8 cellular contexts compared by ENCODE assay signal in genomic region chr4:56387023-56388001, GRCh38. TPM values are rescaled to one million over a fixed set of nuclear protein-coding genes. Genes with fewer than 3 reads are reported as not detected.
DNase-seq lines count a peak whose midpoint lies in the region; ATAC-seq and TF ChIP-seq lines count a peak whose summit lies in the region.

Gene AASDH, minus strand, starts transcription at chr4:56387491. Its CDS starts 3,192 bp downstream, at chr4:56384299.

- H3K9ac ChIP-seq in DND-41 (ENCODE audit: low read depth, low read length), result peak within 1 kb of the TSS; percentile 78
- peak within 1 kb of the TSS; percentile 98 for H3K9ac ChIP-seq in GM23248
- H3K9ac ChIP-seq in fibroblast of lung (ENCODE audit: insufficient read depth, low read length), result peak within 1 kb of the TSS; percentile 92

- H3K27ac Mint-ChIP-seq in naive thymus-derived CD4-positive, alpha-beta T cell, result peak within 1 kb of the TSS; percentile 97 to 100 (median 98)
- H3K27ac Mint-ChIP-seq in stimulated activated naive B cell treated with anti-CD40 and anti-IgM and Interleukin-4, amounts not matched to agents 10 μg/mL and 1 μg/mL and 100 μg/mL, for 72 hours, result peak within 1 kb of the TSS; percentile 99

- H3K9me2 ChIP-seq in GM23248 (ENCODE audit: insufficient read depth), result no peaks in the 10 kb centered on the region

- H3K9me3 Mint-ChIP-seq in naive thymus-derived CD4-positive, alpha-beta T cell, result peaks cover 0 to 6% (median 0%) of the 10 kb centered on the region in 11 donors
- no peaks in the 10 kb centered on the region for H3K9me3 Mint-ChIP-seq in stimulated activated naive B cell treated with anti-CD40 and anti-IgM and Interleukin-4, amounts not matched to agents 10 μg/mL and 1 μg/mL and 100 μg/mL, for 72 hours

- H4K20me1 ChIP-seq in DND-41 (ENCODE audit: insufficient read depth, low read length) (no peaks in the 10 kb centered on the region), GM23248 (ENCODE audit: insufficient read depth) (no peaks in the 10 kb centered on the region), fibroblast of lung (ENCODE audit: control insufficient read depth, extremely low read depth, insufficient read depth, low read length) (no peaks in the 10 kb centered on the region)

- H3K27me3 ChIP-seq in DND-41 (ENCODE audit: insufficient read depth, low read length, poor library complexity), result no peaks in the 10 kb centered on the region
- no peaks in the 10 kb centered on the region for H3K27me3 ChIP-seq in GM23248 (replicated peaks; ENCODE audit: insufficient read depth)
- H3K27me3 ChIP-seq in fibroblast of lung (ENCODE audit: control insufficient read depth, insufficient read depth, low read length), result no peaks in the 10 kb centered on the region
- H3K27me3 ChIP-seq in naive thymus-derived CD4-positive, alpha-beta T cell (ENCODE audit: control insufficient read depth in 2 of 2, insufficient read depth in 2 of 2, low read length in 2 of 2), result no peaks in the 10 kb centered on the region

- H3K27ac ChIP-seq in DND-41 (ENCODE audit: low read length) (peak within 1 kb of the TSS; percentile 93), GM23248 (peak within 1 kb of the TSS; percentile 97), fibroblast of lung (ENCODE audit: insufficient read depth, low read length) (peak within 1 kb of the TSS; percentile 97)
- peak within 1 kb of the TSS; percentile 92 for H3K27ac ChIP-seq in naive thymus-derived CD4-positive, alpha-beta T cell (ENCODE audit: low read depth, low read length)

- intact Hi-C loops in naive thymus-derived CD4-positive, alpha-beta T cell (cut with micrococcal nuclease), result loop anchor here (1.0 to 10.0 kb wide), 19 partner anchors 48 to 1445 kb away; partner anchors contain the start of genes CEP135 (in 2 of the 2), EXOC1 (in 2 of the 2), PPAT (in 2 of the 2) and REST (in 2 of the 2)

- H3K4me1 Mint-ChIP-seq in naive thymus-derived CD4-positive, alpha-beta T cell, result peaks cover 19 to 60% (median 47%) of the 10 kb centered on the region in 7 donors
- H3K4me1 Mint-ChIP-seq in stimulated activated naive B cell treated with anti-CD40 and anti-IgM and Interleukin-4, amounts not matched to agents 10 μg/mL and 1 μg/mL and 100 μg/mL, for 72 hours, result peaks cover 27 to 42% of the 10 kb centered on the region in 2 donors

- ATAC-seq in DND-41 (ENCODE audit: insufficient read depth, low read depth), result peak; percentile 88
- peak; percentile 95 for ATAC-seq in naive thymus-derived CD4-positive, alpha-beta T cell
- peak; percentile 96 to 97 for ATAC-seq in stimulated activated naive B cell treated with anti-CD40 and anti-IgM and Interleukin-4, amounts not matched to agents 10 μg/mL and 1 μg/mL and 100 μg/mL, for 72 hours (replicated peaks)

- TF ChIP-seq CTCF in DND-41 (IDR thresholded peaks at IDR 0.05; ENCODE audit: borderline replicate concordance, extremely low read depth, low read length, poor library complexity, severe bottlenecking) (peak; percentile 3), fibroblast of lung (conservative IDR thresholded peaks at IDR 0.05 in 1 of 2, IDR thresholded peaks at IDR 0.05 in 1 of 2; ENCODE audit: low read depth in 1 of 2, low read length in 2 of 2) (no peak)

- DNase-seq in DND-41, result peak; percentile 93
- peak; percentile 96 for DNase-seq in GM23248
- peak; percentile 99 to 100 for DNase-seq in Kasumi-1 (lab: John Stamatoyannopoulos, UW)
- peak; percentile 89 for DNase-seq in RPMI7951 (ENCODE audit: low read depth)
- peak; percentile 87 to 95 for DNase-seq in activated T-helper 1 cell treated with anti-CD3 and anti-CD28 coated beads, Interleukin-2, amount 50 U/mL, for 16 hours (ENCODE audit: low read depth in 1 of 2, low spot score in 1 of 2)
- peak; percentile 94 to 96 for DNase-seq in fibroblast of lung (ENCODE audit: low read depth in 2 of 2)
- DNase-seq in naive thymus-derived CD4-positive, alpha-beta T cell, result peak; percentile 92 to 98 (median 94)
- peak; percentile 93 for DNase-seq in stimulated activated naive B cell treated with anti-CD40 and anti-IgM and Interleukin-4, amounts not matched to agents 10 μg/mL and 1 μg/mL and 100 μg/mL, for 72 hours

- peaks cover 55% of the 10 kb centered on the region for H3K79me2 ChIP-seq in DND-41 (ENCODE audit: insufficient read depth, low read length)
- H3K79me2 ChIP-seq in GM23248 (ENCODE audit: insufficient read depth), result peaks cover 59% of the 10 kb centered on the region
- peaks cover 20% of the 10 kb centered on the region for H3K79me2 ChIP-seq in fibroblast of lung (ENCODE audit: control insufficient read depth, insufficient read depth, low read length)

- H3F3A ChIP-seq in GM23248 (ENCODE audit: insufficient read depth), result peaks cover 13% of the 10 kb centered on the region; the same call in 1 of the 2 replicates

- H3K4me3 ChIP-seq in DND-41 (ENCODE audit: low read depth in 1 of 2, low read length in 2 of 2) (peak within 1 kb of the TSS; percentile 79 to 85), GM23248 (peak within 1 kb of the TSS; percentile 95), fibroblast of lung (replicated peaks in 1 of 4; ENCODE audit: control extremely low read depth in 1 of 4, insufficient read depth in 1 of 4, low read depth in 3 of 4, low read length in 4 of 4) (peak within 1 kb of the TSS; percentile 84 to 99 (median 90))
- peak within 1 kb of the TSS; percentile 94 for H3K4me3 ChIP-seq in naive thymus-derived CD4-positive, alpha-beta T cell (ENCODE audit: low read length)

- CTCF ChIA-PET in naive thymus-derived CD4-positive, alpha-beta T cell (lab: Charles Lee), result interaction anchor here (0.6 to 1.3 kb wide), 6 partner anchors 13 to 779 kb away, joined by 3 to 6 read pairs (median 4); partner anchors contain the start of genes NOA1, PAICS and PPAT

- H2AFZ ChIP-seq in DND-41 (ENCODE audit: low read depth, low read length), result peak within 1 kb of the TSS; percentile 90
- peak within 1 kb of the TSS; percentile 92 for H2AFZ ChIP-seq in GM23248
- H2AFZ ChIP-seq in fibroblast of lung (ENCODE audit: low read length), result peak within 1 kb of the TSS; percentile 87

- H3K9me3 ChIP-seq in DND-41 (ENCODE audit: insufficient read depth, low read length, severe bottlenecking), result no peaks in the 10 kb centered on the region
- no peaks in the 10 kb centered on the region for H3K9me3 ChIP-seq in GM23248 (ENCODE audit: low read depth)
- H3K9me3 ChIP-seq in fibroblast of lung (ENCODE audit: control insufficient read depth, insufficient read depth, low read depth, low read length), result no peaks in the 10 kb centered on the region
- H3K9me3 ChIP-seq in naive thymus-derived CD4-positive, alpha-beta T cell (ENCODE audit: control insufficient read depth in 2 of 3, low read length in 3 of 3), result no peaks in the 10 kb centered on the region

- H3K4me1 ChIP-seq in DND-41 (ENCODE audit: insufficient read depth, low read length), result peaks cover 30% of the 10 kb centered on the region
- H3K4me1 ChIP-seq in GM23248 (ENCODE audit: insufficient read depth), result peaks cover 15% of the 10 kb centered on the region
- H3K4me1 ChIP-seq in fibroblast of lung (ENCODE audit: control insufficient read depth, extremely low read depth, insufficient read depth, low read length), result no peaks in the 10 kb centered on the region
- peaks cover 15 to 18% of the 10 kb centered on the region in 2 donors for H3K4me1 ChIP-seq in naive thymus-derived CD4-positive, alpha-beta T cell (ENCODE audit: control insufficient read depth in 2 of 2, insufficient read depth in 2 of 2, low read length in 2 of 2)

- POLR2A ChIA-PET in naive thymus-derived CD4-positive, alpha-beta T cell (lab: Charles Lee), result interaction anchor here (0.5 to 2.8 kb wide), 23 partner anchors 9 to 1445 kb away, joined by 3 to 77 read pairs (median 3); partner anchors contain the start of genes CEP135, NOA1, PAICS and POLR2B

- peak within 1 kb of the TSS; percentile 87 to 99 (median 96) for H3K4me3 Mint-ChIP-seq in naive thymus-derived CD4-positive, alpha-beta T cell
- H3K4me3 Mint-ChIP-seq in stimulated activated naive B cell treated with anti-CD40 and anti-IgM and Interleukin-4, amounts not matched to agents 10 μg/mL and 1 μg/mL and 100 μg/mL, for 72 hours, result peak within 1 kb of the TSS; percentile 89 to 92

- in situ Hi-C loops in GM23248 (cut with MboI), result no loop called here

- H3K36me3 ChIP-seq in DND-41 (ENCODE audit: insufficient read depth, low read length), result peaks cover 11% of the 10 kb centered on the region; the same call in 1 of the 2 replicates
- no peaks in the 10 kb centered on the region for H3K36me3 ChIP-seq in GM23248 (ENCODE audit: low read depth)
- H3K36me3 ChIP-seq in fibroblast of lung (ENCODE audit: control insufficient read depth, insufficient read depth, low read length), result no peaks in the 10 kb centered on the region
- H3K36me3 ChIP-seq in naive thymus-derived CD4-positive, alpha-beta T cell (ENCODE audit: control insufficient read depth in 2 of 3, insufficient read depth in 3 of 3, low read length in 3 of 3), result peaks cover 0 to 2% (median 0%) of the 10 kb centered on the region in 3 experiments

- no peaks in the 10 kb centered on the region for H3K27me3 Mint-ChIP-seq in naive thymus-derived CD4-positive, alpha-beta T cell
- no peaks in the 10 kb centered on the region for H3K27me3 Mint-ChIP-seq in stimulated activated naive B cell treated with anti-CD40 and anti-IgM and Interleukin-4, amounts not matched to agents 10 μg/mL and 1 μg/mL and 100 μg/mL, for 72 hours

- H3K4me2 ChIP-seq in DND-41 (ENCODE audit: insufficient read depth, low read length), result peak within 1 kb of the TSS; percentile 75
- peak within 1 kb of the TSS; percentile 94 for H3K4me2 ChIP-seq in GM23248 (ENCODE audit: unreplicated experiment)
- H3K4me2 ChIP-seq in fibroblast of lung (ENCODE audit: extremely low read depth, insufficient read depth, low read length), result peak within 1 kb of the TSS; percentile 97

- 1% methylated on average over 57 of the region's 57 CpGs for WGBS in GM23248 (ENCODE audit: low coverage in 1 of 2, low lambda C conversion rate in 2 of 2, missing lambda C conversion rate in 2 of 2), 2 experiments

- H3K36me3 Mint-ChIP-seq in naive thymus-derived CD4-positive, alpha-beta T cell, result peaks cover 0 to 13% (median 2%) of the 10 kb centered on the region in 5 donors
- H3K36me3 Mint-ChIP-seq in stimulated activated naive B cell treated with anti-CD40 and anti-IgM and Interleukin-4, amounts not matched to agents 10 μg/mL and 1 μg/mL and 100 μg/mL, for 72 hours, result peaks cover 12 to 29% of the 10 kb centered on the region in 2 donors

RNA-seq across cellular contexts. Expression of gene AASDH, which starts in this region (rescaled TPM):
- total RNA-seq in GM23248 (2014; rRNA removed; shearing (Covaris generic)), result 8.6 and 16.5 TPM in 2 replicates
- polyA plus RNA-seq in GM23248 (2016; fragmentation: Nextera tagmentation; extraction: Ambion mirVana) (11.5 and 14.5 TPM in 2 replicates), fibroblast of lung (9.0 and 10.0 TPM in 2 replicates)
- 10.0 and 10.2 TPM in 2 replicates for total RNA-seq in RPMI7951 (2014; rRNA removed; shearing (Covaris generic))
- total RNA-seq in fibroblast of lung, result 21.8 and 24.6 TPM in 2 replicates
- polyA plus RNA-seq in fibroblast of lung (2012), result 4.6 TPM in 2 replicates
- polyA minus RNA-seq in fibroblast of lung (ENCODE audit: low replicate concordance), result 0.63 and 9.3 TPM in 2 replicates
- total RNA-seq in naive thymus-derived CD4-positive, alpha-beta T cell, result 10 to 100 TPM; 10.2 to 24.7 (median 15.8) TPM
- 10 to 100 TPM; 10.8 to 26.8 TPM for polyA plus RNA-seq in naive thymus-derived CD4-positive, alpha-beta T cell

Comparison
In these comparisons a context has a peak if more than half of its experiments do, and no peak if none do; other contexts are left out.
1. Peak in every context shown above with its lines: DNase-seq, ATAC-seq, H3K4me3 ChIP-seq and H3K27ac ChIP-seq.